In the genomic region with DNA sequence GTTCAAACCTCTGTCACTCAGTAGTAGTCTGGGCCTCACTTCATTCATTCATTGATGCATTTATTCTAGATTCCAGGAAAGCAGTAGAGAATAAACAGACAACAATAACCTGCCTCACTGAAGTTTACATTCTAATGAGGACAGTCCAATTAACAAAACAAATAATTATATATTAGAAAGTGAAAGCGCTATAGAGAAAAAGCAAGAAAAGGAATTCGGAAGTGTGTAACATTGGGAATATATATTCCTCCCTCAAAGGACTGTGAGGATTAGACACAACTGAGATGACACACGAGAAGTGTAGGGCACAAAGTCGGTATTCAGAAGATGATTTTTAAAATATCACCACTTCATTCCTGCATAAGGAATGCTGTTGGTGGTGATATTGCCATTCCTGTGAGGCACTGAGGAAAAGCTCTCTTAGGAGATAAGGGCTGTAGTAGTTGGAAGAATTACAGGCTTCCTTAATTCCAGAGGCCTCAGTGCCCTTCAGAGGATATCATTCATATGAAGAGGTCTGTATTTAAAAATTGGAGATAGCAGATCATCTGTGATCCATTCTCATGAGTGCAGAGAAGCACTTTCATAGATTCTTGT, we compare ENCODE assay signal across 1 cellular context.
A peak's percentile ranks its signal among the peaks of the same experiment; 100 is the strongest.
TF ChIP-seq lines count a peak whose summit lies in the region.

No MANE protein-coding gene starts in this region.

TF ChIP-seq in HepG2, 621 proteins besides CTCF, POLR2A, EP300 and RAD21 (continues in another document):
- TF ChIP-seq NCOR1 (IDR thresholded peaks at IDR 0.05; ENCODE audit: borderline replicate concordance, low read length) (no peak), SALL2 (CRISPR knock-in tag; IDR thresholded peaks at IDR 0.05) (no peak), YEATS2 (CRISPR knock-in tag; IDR thresholded peaks at IDR 0.05; ENCODE audit: borderline replicate concordance) (no peak), PPARG (CRISPR knock-in tag; conservative IDR thresholded peaks at IDR 0.05) (no peak; the same call in 1 of the 2 replicates), ZNF256 (CRISPR knock-in tag; conservative IDR thresholded peaks at IDR 0.05) (no peak), ZKSCAN8 (CRISPR knock-in tag; IDR thresholded peaks at IDR 0.05; ENCODE audit: borderline replicate concordance) (no peak), ZSCAN31 (CRISPR knock-in tag; IDR thresholded peaks at IDR 0.05; ENCODE audit: low read depth) (no peak), HMG20A (CRISPR knock-in tag; IDR thresholded peaks at IDR 0.05; ENCODE audit: borderline replicate concordance) (no peak), SP2 (CRISPR knock-in tag; IDR thresholded peaks at IDR 0.05) (no peak), NFKB2 (CRISPR knock-in tag; IDR thresholded peaks at IDR 0.05; ENCODE audit: borderline replicate concordance) (no peak), HDAC2 (CRISPR knock-in tag; IDR thresholded peaks at IDR 0.05) (0 out of 2 replicates have a peak, but pooled peaks have one; percentile 11), NCOA2 (CRISPR knock-in tag; IDR thresholded peaks at IDR 0.05) (0 out of 2 replicates have a peak, but pooled peaks have one; percentile 2), ZNF3 (CRISPR knock-in tag; IDR thresholded peaks at IDR 0.05) (no peak), ZNF839 (CRISPR knock-in tag; IDR thresholded peaks at IDR 0.05; ENCODE audit: borderline replicate concordance) (no peak), ARNT2 (CRISPR knock-in tag; IDR thresholded peaks at IDR 0.05; ENCODE audit: low read depth) (no peak), ZFX (CRISPR knock-in tag; IDR thresholded peaks at IDR 0.05; ENCODE audit: low read depth) (0 out of 2 replicates have a peak, but pooled peaks have one; percentile 19), ZNF367 (CRISPR knock-in tag; IDR thresholded peaks at IDR 0.05; ENCODE audit: borderline replicate concordance) (no peak), ZNF234 (CRISPR knock-in tag; conservative IDR thresholded peaks at IDR 0.05) (no peak), ZSCAN9 (CRISPR knock-in tag; IDR thresholded peaks at IDR 0.05; ENCODE audit: borderline replicate concordance) (peak; percentile 50; the same call in 1 of the 2 replicates), ZNF451 (CRISPR knock-in tag; IDR thresholded peaks at IDR 0.05) (no peak), KDM3A (CRISPR knock-in tag; IDR thresholded peaks at IDR 0.05; ENCODE audit: low read depth) (no peak), ZNF816 (CRISPR knock-in tag; IDR thresholded peaks at IDR 0.05; ENCODE audit: borderline replicate concordance) (0 out of 2 replicates have a peak, but pooled peaks have one; percentile 60), ZNF496 (CRISPR knock-in tag; IDR thresholded peaks at IDR 0.05; ENCODE audit: insufficient replicate concordance) (no peak), NKX3-1 (CRISPR knock-in tag; IDR thresholded peaks at IDR 0.05) (no peak), MED1 (CRISPR knock-in tag; IDR thresholded peaks at IDR 0.05) (no peak), ZFP90 (CRISPR knock-in tag; IDR thresholded peaks at IDR 0.05; ENCODE audit: borderline replicate concordance) (no peak), GATAD2A (CRISPR knock-in tag; IDR thresholded peaks at IDR 0.05) (0 out of 2 replicates have a peak, but pooled peaks have one; percentile 3)
- TF ChIP-seq, protein P1, sequence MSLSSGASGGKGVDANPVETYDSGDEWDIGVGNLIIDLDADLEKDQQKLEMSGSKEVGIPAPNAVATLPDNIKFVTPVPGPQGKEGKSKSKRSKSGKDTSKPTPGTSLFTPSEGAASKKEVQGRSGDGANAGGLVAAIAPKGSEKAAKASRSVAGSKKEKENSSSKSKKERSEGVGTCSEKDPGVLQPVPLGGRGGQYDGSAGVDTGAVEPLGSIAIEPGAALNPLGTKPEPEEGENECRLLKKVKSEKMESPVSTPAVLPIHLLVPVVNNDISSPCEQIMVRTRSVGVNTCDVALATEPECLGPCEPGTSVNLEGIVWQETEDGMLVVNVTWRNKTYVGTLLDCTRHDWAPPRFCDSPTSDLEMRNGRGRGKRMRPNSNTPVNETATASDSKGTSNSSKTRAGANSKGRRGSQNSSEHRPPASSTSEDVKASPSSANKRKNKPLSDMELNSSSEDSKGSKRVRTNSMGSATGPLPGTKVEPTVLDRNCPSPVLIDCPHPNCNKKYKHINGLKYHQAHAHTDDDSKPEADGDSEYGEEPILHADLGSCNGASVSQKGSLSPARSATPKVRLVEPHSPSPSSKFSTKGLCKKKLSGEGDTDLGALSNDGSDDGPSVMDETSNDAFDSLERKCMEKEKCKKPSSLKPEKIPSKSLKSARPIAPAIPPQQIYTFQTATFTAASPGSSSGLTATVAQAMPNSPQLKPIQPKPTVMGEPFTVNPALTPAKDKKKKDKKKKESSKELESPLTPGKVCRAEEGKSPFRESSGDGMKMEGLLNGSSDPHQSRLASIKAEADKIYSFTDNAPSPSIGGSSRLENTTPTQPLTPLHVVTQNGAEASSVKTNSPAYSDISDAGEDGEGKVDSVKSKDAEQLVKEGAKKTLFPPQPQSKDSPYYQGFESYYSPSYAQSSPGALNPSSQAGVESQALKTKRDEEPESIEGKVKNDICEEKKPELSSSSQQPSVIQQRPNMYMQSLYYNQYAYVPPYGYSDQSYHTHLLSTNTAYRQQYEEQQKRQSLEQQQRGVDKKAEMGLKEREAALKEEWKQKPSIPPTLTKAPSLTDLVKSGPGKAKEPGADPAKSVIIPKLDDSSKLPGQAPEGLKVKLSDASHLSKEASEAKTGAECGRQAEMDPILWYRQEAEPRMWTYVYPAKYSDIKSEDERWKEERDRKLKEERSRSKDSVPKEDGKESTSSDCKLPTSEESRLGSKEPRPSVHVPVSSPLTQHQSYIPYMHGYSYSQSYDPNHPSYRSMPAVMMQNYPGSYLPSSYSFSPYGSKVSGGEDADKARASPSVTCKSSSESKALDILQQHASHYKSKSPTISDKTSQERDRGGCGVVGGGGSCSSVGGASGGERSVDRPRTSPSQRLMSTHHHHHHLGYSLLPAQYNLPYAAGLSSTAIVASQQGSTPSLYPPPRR (CRISPR knock-in tag; IDR thresholded peaks at IDR 0.05; ENCODE audit: borderline replicate concordance) = no peak
- TF ChIP-seq, protein P2, sequence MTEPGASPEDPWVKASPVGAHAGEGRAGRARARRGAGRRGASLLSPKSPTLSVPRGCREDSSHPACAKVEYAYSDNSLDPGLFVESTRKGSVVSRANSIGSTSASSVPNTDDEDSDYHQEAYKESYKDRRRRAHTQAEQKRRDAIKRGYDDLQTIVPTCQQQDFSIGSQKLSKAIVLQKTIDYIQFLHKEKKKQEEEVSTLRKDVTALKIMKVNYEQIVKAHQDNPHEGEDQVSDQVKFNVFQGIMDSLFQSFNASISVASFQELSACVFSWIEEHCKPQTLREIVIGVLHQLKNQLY (CRISPR knock-in tag; IDR thresholded peaks at IDR 0.05) = 0 out of 2 replicates have a peak, but pooled peaks have one; percentile 3
- TF ChIP-seq, protein P3, sequence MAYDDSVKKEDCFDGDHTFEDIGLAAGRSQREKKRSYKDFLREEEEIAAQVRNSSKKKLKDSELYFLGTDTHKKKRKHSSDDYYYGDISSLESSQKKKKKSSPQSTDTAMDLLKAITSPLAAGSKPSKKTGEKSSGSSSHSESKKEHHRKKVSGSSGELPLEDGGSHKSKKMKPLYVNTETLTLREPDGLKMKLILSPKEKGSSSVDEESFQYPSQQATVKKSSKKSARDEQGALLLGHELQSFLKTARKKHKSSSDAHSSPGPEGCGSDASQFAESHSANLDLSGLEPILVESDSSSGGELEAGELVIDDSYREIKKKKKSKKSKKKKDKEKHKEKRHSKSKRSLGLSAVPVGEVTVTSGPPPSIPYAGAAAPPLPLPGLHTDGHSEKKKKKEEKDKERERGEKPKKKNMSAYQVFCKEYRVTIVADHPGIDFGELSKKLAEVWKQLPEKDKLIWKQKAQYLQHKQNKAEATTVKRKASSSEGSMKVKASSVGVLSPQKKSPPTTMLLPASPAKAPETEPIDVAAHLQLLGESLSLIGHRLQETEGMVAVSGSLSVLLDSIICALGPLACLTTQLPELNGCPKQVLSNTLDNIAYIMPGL (CRISPR knock-in tag; IDR thresholded peaks at IDR 0.05; ENCODE audit: borderline replicate concordance in 1 of 2, low read depth in 1 of 2) = no peak
- TF ChIP-seq, protein P4, sequence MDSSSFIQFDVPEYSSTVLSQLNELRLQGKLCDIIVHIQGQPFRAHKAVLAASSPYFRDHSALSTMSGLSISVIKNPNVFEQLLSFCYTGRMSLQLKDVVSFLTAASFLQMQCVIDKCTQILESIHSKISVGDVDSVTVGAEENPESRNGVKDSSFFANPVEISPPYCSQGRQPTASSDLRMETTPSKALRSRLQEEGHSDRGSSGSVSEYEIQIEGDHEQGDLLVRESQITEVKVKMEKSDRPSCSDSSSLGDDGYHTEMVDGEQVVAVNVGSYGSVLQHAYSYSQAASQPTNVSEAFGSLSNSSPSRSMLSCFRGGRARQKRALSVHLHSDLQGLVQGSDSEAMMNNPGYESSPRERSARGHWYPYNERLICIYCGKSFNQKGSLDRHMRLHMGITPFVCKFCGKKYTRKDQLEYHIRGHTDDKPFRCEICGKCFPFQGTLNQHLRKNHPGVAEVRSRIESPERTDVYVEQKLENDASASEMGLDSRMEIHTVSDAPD (CRISPR knock-in tag; IDR thresholded peaks at IDR 0.05) = no peak
- TF ChIP-seq, protein P5, sequence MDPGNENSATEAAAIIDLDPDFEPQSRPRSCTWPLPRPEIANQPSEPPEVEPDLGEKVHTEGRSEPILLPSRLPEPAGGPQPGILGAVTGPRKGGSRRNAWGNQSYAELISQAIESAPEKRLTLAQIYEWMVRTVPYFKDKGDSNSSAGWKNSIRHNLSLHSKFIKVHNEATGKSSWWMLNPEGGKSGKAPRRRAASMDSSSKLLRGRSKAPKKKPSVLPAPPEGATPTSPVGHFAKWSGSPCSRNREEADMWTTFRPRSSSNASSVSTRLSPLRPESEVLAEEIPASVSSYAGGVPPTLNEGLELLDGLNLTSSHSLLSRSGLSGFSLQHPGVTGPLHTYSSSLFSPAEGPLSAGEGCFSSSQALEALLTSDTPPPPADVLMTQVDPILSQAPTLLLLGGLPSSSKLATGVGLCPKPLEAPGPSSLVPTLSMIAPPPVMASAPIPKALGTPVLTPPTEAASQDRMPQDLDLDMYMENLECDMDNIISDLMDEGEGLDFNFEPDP (CRISPR knock-in tag; conservative IDR thresholded peaks at IDR 0.05) = no peak
- TF ChIP-seq, protein P6, sequence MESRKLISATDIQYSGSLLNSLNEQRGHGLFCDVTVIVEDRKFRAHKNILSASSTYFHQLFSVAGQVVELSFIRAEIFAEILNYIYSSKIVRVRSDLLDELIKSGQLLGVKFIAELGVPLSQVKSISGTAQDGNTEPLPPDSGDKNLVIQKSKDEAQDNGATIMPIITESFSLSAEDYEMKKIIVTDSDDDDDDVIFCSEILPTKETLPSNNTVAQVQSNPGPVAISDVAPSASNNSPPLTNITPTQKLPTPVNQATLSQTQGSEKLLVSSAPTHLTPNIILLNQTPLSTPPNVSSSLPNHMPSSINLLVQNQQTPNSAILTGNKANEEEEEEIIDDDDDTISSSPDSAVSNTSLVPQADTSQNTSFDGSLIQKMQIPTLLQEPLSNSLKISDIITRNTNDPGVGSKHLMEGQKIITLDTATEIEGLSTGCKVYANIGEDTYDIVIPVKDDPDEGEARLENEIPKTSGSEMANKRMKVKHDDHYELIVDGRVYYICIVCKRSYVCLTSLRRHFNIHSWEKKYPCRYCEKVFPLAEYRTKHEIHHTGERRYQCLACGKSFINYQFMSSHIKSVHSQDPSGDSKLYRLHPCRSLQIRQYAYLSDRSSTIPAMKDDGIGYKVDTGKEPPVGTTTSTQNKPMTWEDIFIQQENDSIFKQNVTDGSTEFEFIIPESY (CRISPR knock-in tag; IDR thresholded peaks at IDR 0.05) = no peak
- TF ChIP-seq, protein P7, sequence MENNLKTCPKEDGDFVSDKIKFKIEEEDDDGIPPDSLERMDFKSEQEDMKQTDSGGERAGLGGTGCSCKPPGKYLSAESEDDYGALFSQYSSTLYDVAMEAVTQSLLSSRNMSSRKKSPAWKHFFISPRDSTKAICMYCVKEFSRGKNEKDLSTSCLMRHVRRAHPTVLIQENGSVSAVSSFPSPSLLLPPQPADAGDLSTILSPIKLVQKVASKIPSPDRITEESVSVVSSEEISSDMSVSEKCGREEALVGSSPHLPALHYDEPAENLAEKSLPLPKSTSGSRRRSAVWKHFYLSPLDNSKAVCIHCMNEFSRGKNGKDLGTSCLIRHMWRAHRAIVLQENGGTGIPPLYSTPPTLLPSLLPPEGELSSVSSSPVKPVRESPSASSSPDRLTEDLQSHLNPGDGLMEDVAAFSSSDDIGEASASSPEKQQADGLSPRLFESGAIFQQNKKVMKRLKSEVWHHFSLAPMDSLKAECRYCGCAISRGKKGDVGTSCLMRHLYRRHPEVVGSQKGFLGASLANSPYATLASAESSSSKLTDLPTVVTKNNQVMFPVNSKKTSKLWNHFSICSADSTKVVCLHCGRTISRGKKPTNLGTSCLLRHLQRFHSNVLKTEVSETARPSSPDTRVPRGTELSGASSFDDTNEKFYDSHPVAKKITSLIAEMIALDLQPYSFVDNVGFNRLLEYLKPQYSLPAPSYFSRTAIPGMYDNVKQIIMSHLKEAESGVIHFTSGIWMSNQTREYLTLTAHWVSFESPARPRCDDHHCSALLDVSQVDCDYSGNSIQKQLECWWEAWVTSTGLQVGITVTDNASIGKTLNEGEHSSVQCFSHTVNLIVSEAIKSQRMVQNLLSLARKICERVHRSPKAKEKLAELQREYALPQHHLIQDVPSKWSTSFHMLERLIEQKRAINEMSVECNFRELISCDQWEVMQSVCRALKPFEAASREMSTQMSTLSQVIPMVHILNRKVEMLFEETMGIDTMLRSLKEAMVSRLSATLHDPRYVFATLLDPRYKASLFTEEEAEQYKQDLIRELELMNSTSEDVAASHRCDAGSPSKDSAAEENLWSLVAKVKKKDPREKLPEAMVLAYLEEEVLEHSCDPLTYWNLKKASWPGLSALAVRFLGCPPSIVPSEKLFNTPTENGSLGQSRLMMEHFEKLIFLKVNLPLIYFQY (CRISPR knock-in tag; IDR thresholded peaks at IDR 0.05; ENCODE audit: borderline replicate concordance) = no peak
- TF ChIP-seq, protein P8, sequence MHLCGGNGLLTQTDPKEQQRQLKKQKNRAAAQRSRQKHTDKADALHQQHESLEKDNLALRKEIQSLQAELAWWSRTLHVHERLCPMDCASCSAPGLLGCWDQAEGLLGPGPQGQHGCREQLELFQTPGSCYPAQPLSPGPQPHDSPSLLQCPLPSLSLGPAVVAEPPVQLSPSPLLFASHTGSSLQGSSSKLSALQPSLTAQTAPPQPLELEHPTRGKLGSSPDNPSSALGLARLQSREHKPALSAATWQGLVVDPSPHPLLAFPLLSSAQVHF (CRISPR knock-in tag; IDR thresholded peaks at IDR 0.05) = no peak
